In genomic region chr2:226478121-226478809, GRCh38 we compare ENCODE assay signal across 9 cellular contexts.
A peak's percentile ranks its signal among the peaks of the same experiment; 100 is the strongest.
DNase-seq lines count a peak whose midpoint lies in the region; ATAC-seq and TF ChIP-seq lines count a peak whose summit lies in the region.
"Had no signal": no experiment of that assay in that cellular context is flagged by ENCODE, and none has a peak within 500 bp of the region (broad histone marks: within the 10 kb centered on the region; RNA-seq: fewer than 3 reads in every experiment).

No MANE protein-coding gene starts in this region.

- H2AK5ac ChIP-seq in neuronal stem cell (ENCODE audit: low read depth, low read length), result no peak overlapping the region

- H3K4me1 ChIP-seq in Peyer's patch (peaks cover 0 to 9% (median 0%) of the 10 kb centered on the region in 4 donors), neuronal stem cell (ENCODE audit: control insufficient read depth in 2 of 2, insufficient read depth in 1 of 2, low read depth in 1 of 2, low read length in 2 of 2) (peaks cover 10 to 29% of the 10 kb centered on the region in 2 donors)

- H3K23ac ChIP-seq in neuronal stem cell (ENCODE audit: low read depth, low read length, poor library complexity), result no peak overlapping the region

- no peak overlapping the region for H2BK5ac ChIP-seq in neuronal stem cell (ENCODE audit: low read length)

- DNase-seq in AG09309 (ENCODE audit: low read depth), result peak; percentile 71
- DNase-seq in Peyer's patch, result peak in 2 of 3 donors; percentile 51 to 85
- DNase-seq in fibroblast of the conjunctiva (ENCODE audit: low read depth), result peak; percentile 81
- peak; percentile 33 for DNase-seq in neuronal stem cell (ENCODE audit: low spot score)
- DNase-seq: activated naive CD8-positive, alpha-beta T cell treated with anti-CD3 and anti-CD28 coated beads, Interleukin-2, amount 10 ng/mL, durations not matched to agents 7 days and 5 days had no signal

- no peak overlapping the region for H3K9ac ChIP-seq in neuronal stem cell (ENCODE audit: low read depth, low read length, poor library complexity)

- no CpG with 5 or more reads among the region's 8 CpGs for WGBS in neuronal stem cell (ENCODE audit: extremely low coverage in 2 of 2, insufficient read length in 2 of 2, insufficient replicate concordance in 1 of 2), 2 donors

- no peak overlapping the region for H2BK12ac ChIP-seq in neuronal stem cell (ENCODE audit: low read length)

- H3K18ac ChIP-seq in neuronal stem cell (ENCODE audit: low read length), result peak overlapping the region; percentile 90

- H2BK120ac ChIP-seq in neuronal stem cell (ENCODE audit: low read depth, low read length), result no peak overlapping the region

- no peak overlapping the region for H3K4ac ChIP-seq in neuronal stem cell (ENCODE audit: low read length)

- H3K36me3 ChIP-seq in Peyer's patch (no peaks in the 10 kb centered on the region), neuronal stem cell (replicated peaks in 1 of 2; ENCODE audit: control insufficient read depth in 2 of 2, insufficient read depth in 2 of 2, low read length in 2 of 2) (no peaks in the 10 kb centered on the region)

- H2BK15ac ChIP-seq in neuronal stem cell (ENCODE audit: low read length), result no peak overlapping the region

- H3K4me2 ChIP-seq in neuronal stem cell (ENCODE audit: insufficient read depth, low read length, poor library complexity, severe bottlenecking), result no peak overlapping the region

- TF ChIP-seq CTCF in AG09309 (IDR thresholded peaks at IDR 0.05; ENCODE audit: control insufficient read depth, insufficient read depth, low read depth, low read length, missing control alignments) (no peak), Peyer's patch (IDR thresholded peaks at IDR 0.05) (no peak)

- no peak overlapping the region for H3K4me3 ChIP-seq in AG09309 (ENCODE audit: control insufficient read depth, low read depth, low read length)
- no peak overlapping the region for H3K4me3 ChIP-seq in Peyer's patch
- no peak overlapping the region for H3K4me3 ChIP-seq in neuronal stem cell (ENCODE audit: low read length in 2 of 2)

- H3K27ac ChIP-seq in Peyer's patch (peak overlapping the region in 3 of 4 donors; percentile 28 to 57 (median 41)), neuronal stem cell (replicated peaks; ENCODE audit: low read length) (peak overlapping the region; percentile 76)

- H3K14ac ChIP-seq in neuronal stem cell (ENCODE audit: low read length), result no peak overlapping the region

- H3K9me3 ChIP-seq in Peyer's patch, result no peaks in the 10 kb centered on the region
- peaks cover 0 to 8% of the 10 kb centered on the region in 2 donors for H3K9me3 ChIP-seq in neuronal stem cell (replicated peaks in 1 of 2; ENCODE audit: control insufficient read depth in 2 of 2, insufficient read depth in 1 of 2, low read depth in 1 of 2, low read length in 2 of 2)

- ATAC-seq in HG03439 (IDR thresholded peaks at IDR 0.05; ENCODE audit: unreplicated experiment) (no peak), HG03565 (IDR thresholded peaks at IDR 0.05; ENCODE audit: unreplicated experiment) (no peak), HG02884 (IDR thresholded peaks at IDR 0.05; ENCODE audit: unreplicated experiment) (no peak), HG03159 (IDR thresholded peaks at IDR 0.05; ENCODE audit: unreplicated experiment) (no peak)

- no peak for TF ChIP-seq POLR2A in Peyer's patch (IDR thresholded peaks at IDR 0.05)

- no peaks in the 10 kb centered on the region for H3K79me1 ChIP-seq in neuronal stem cell (ENCODE audit: low read depth, low read length)

- H3K27me3 ChIP-seq in Peyer's patch (no peaks in the 10 kb centered on the region), neuronal stem cell (ENCODE audit: control insufficient read depth in 3 of 3, insufficient read depth in 3 of 3, low read depth in 1 of 3, low read length in 3 of 3) (no peaks in the 10 kb centered on the region)

- H4K8ac ChIP-seq in neuronal stem cell (ENCODE audit: low read depth, low read length), result no peak overlapping the region

- H4K91ac ChIP-seq in neuronal stem cell (ENCODE audit: low read depth, low read length, poor library complexity), result no peak overlapping the region

- peak overlapping the region; percentile 80 for H2AFZ ChIP-seq in neuronal stem cell (ENCODE audit: low read length)
